ENCODE assay signal across 8 cellular contexts in the genomic region with DNA sequence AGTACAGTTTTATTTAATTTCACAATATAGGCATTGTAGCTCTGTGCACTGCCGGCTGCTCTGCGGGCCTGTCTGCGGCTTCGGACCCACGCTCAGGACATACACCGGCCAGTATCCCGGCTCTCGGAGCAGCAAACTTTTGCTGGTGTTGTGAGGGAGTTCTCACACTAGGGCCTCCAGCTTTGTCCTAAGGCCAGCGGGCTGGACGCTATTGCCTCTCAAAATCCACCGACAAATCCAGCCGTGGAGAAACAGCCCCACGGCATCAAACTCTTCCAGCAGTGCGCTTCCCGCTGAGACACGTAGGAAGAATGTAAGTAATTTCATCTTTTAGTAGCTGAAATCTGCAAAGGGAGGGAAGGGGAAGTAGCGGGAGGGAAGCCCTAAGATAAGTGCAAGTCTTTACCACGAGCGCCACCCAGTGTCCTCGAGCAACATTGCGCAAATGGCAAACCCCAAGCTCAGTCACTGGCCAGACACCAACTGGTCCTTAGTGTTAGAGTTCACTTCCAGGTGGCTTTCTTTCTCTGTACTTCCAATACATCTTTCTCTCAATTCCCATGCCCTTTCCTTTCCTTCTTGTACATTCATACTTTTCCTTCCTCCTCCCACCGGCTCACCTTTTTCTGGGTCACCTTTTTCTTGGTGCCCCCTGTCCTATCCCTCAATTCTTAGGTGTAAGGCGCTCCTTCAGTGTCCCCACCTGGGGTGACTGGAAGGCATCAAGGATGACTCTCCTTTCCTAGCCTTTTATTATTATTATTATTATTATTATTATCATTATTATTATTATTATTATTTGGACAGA. TPM values are rescaled to one million over a fixed set of nuclear protein-coding genes. Genes with fewer than 3 reads are reported as not detected.
DNase-seq lines count a peak whose midpoint lies in the region; ATAC-seq and TF ChIP-seq lines count a peak whose summit lies in the region.

No MANE protein-coding gene starts in this region.

- ATAC-seq in GM21619 (IDR thresholded peaks at IDR 0.05; ENCODE audit: unreplicated experiment): peak; percentile 92
- peak; percentile 76 to 83 for ATAC-seq in activated naive CD4-positive, alpha-beta T cell treated with anti-CD3 and anti-CD28 coated beads, Interleukin-2, amount 50 U/mL, for 72 hours

- H3K4me3 ChIP-seq in DOHH2 (ENCODE audit: low read length): peak overlapping the region; percentile 25
- H3K4me3 ChIP-seq in Jurkat, Clone E6-1 (ENCODE audit: low read length): no peak overlapping the region
- H3K4me3 ChIP-seq in urinary bladder (ENCODE audit: low read depth, low read length): peak overlapping the region; percentile 3

- H3K9me2 ChIP-seq in DOHH2 (replicated peaks; ENCODE audit: control insufficient read depth, low read length): no peaks in the 10 kb centered on the region

- H3F3A ChIP-seq in DOHH2 (ENCODE audit: control insufficient read depth, insufficient read depth): no peaks in the 10 kb centered on the region

- TF ChIP-seq CTCF in DOHH2 (IDR thresholded peaks at IDR 0.05; ENCODE audit: low read depth, low read length, poor library complexity, severe bottlenecking): peak; percentile 97

- 5% methylated on average over 23 of the region's 23 CpGs for WGBS in urinary bladder

- H3K4me1 ChIP-seq in DOHH2 (ENCODE audit: control insufficient read depth, low read length) (peaks cover 5% of the 10 kb centered on the region), urinary bladder (ENCODE audit: insufficient read depth) (no peaks in the 10 kb centered on the region)

- H3K27ac ChIP-seq in DOHH2 (ENCODE audit: low read depth, low read length) (no peak overlapping the region), urinary bladder (ENCODE audit: low read depth) (no peak overlapping the region)

- H3K4me2 ChIP-seq in DOHH2 (ENCODE audit: low read length): peak overlapping the region; percentile 45

- no peaks in the 10 kb centered on the region for H3K9me3 ChIP-seq in DOHH2 (ENCODE audit: control insufficient read depth, insufficient read depth, low read length)

- intact Hi-C loops in head of caudate nucleus (cut with DNase I): loop anchor here (2.0 to 10.0 kb wide), 5 partner anchors 613 to 1110 kb away; no protein-coding TSS in a partner anchor
- intact Hi-C loops in posterior cingulate gyrus (cut with DNase I): loop anchor here (1.0 to 5.0 kb wide), 3 partner anchors 952 to 1310 kb away; no protein-coding TSS in a partner anchor

- peaks cover 32% of the 10 kb centered on the region for H3K27me3 ChIP-seq in DOHH2 (ENCODE audit: control insufficient read depth, low read length)

- no peaks in the 10 kb centered on the region for H4K20me1 ChIP-seq in DOHH2 (ENCODE audit: control insufficient read depth, insufficient read depth, low read depth, low read length)

- H3K9me3 Mint-ChIP-seq in activated naive CD4-positive, alpha-beta T cell treated with anti-CD3 and anti-CD28 coated beads, Interleukin-2, amount 50 U/mL, for 72 hours: no peaks in the 10 kb centered on the region

- no peak overlapping the region for H3K27ac Mint-ChIP-seq in activated naive CD4-positive, alpha-beta T cell treated with anti-CD3 and anti-CD28 coated beads, Interleukin-2, amount 50 U/mL, for 72 hours

- peak; percentile 52 for DNase-seq in Jurkat, Clone E6-1 (ENCODE audit: low read depth, low spot score)
- DNase-seq in SK-N-DZ (ENCODE audit: low spot score) (peak; percentile 82), head of caudate nucleus (peak; percentile 70 to 93 (median 85)), posterior cingulate gyrus (peak; percentile 64 to 97 (median 82))
- DNase-seq in activated naive CD4-positive, alpha-beta T cell treated with anti-CD3 and anti-CD28 coated beads, Interleukin-2, amount 50 U/mL, for 72 hours (ENCODE audit: low spot score in 2 of 2): peak in 1 of 2 donors; percentile 67

- no peaks in the 10 kb centered on the region for H3K79me2 ChIP-seq in DOHH2 (ENCODE audit: control insufficient read depth, low read length)

- H3K36me3 ChIP-seq in DOHH2 (ENCODE audit: control insufficient read depth, low read length) (no peaks in the 10 kb centered on the region), urinary bladder (ENCODE audit: insufficient read depth) (no peaks in the 10 kb centered on the region)

- peaks cover 1 to 6% of the 10 kb centered on the region in 2 donors for H3K36me3 Mint-ChIP-seq in activated naive CD4-positive, alpha-beta T cell treated with anti-CD3 and anti-CD28 coated beads, Interleukin-2, amount 50 U/mL, for 72 hours

RNA-seq across cellular contexts. Expression of a gene that starts 3.0 kb away (rescaled TPM):
- not detected for polyA plus RNA-seq in Jurkat, Clone E6-1 (2012; ENCODE audit: insufficient read depth, insufficient read length)
- polyA plus RNA-seq in SK-N-DZ (2014; cell fraction: cytosol; rRNA removed): 2.2 and 2.7 TPM in 2 replicates
- 0.44 and 1.1 TPM in 2 replicates for polyA plus RNA-seq in SK-N-DZ (2014; cell fraction: nucleus; rRNA removed)
- not detected for total RNA-seq in activated naive CD4-positive, alpha-beta T cell treated with anti-CD3 and anti-CD28 coated beads, Interleukin-2, amount 50 U/mL, for 72 hours
- total RNA-seq in urinary bladder: 0.74 TPM
- 0.20 TPM for polyA plus RNA-seq in urinary bladder

RNA-seq across cellular contexts. Expression of a gene that starts 22.3 kb away (rescaled TPM):
- polyA plus RNA-seq in Jurkat, Clone E6-1 (2012; ENCODE audit: insufficient read depth, insufficient read length): not detected
- 9.4 and 10.2 TPM in 2 replicates for polyA plus RNA-seq in SK-N-DZ (2014; cell fraction: cytosol; rRNA removed)
- 17.9 and 25.1 TPM in 2 replicates for polyA plus RNA-seq in SK-N-DZ (2014; cell fraction: nucleus; rRNA removed)
- total RNA-seq in activated naive CD4-positive, alpha-beta T cell treated with anti-CD3 and anti-CD28 coated beads, Interleukin-2, amount 50 U/mL, for 72 hours: not detected
- total RNA-seq in urinary bladder: 0.48 TPM
- polyA plus RNA-seq in urinary bladder: 0.09 TPM
